ENCODE assay signal across 15 cellular contexts in genomic region chr5:10977011-10977410, GRCh38.
A peak's percentile ranks its signal among the peaks of the same experiment; 100 is the strongest.
DNase-seq lines count a peak whose midpoint lies in the region; TF ChIP-seq lines count a peak whose summit lies in the region.
"Had no signal": no experiment of that assay in that cellular context is flagged by ENCODE, and none has a peak within 500 bp of the region (broad histone marks: within the 10 kb centered on the region; RNA-seq: fewer than 3 reads in every experiment).

No MANE protein-coding gene starts in this region.

- intact Hi-C loops in left ventricle myocardium inferior (cut with micrococcal nuclease) = no loop called here
- intact Hi-C loops in lower leg skin (cut with DNase I; ENCODE audit: low total_unique reads) = no loop called here
- intact Hi-C loops in prostate gland (cut with DNase I) = no loop called here

- WGBS in lower leg skin, 2 donors = 70 to 71% methylated on average over 5 of the region's 5 CpGs
- 78% methylated on average over 5 of the region's 5 CpGs for WGBS in prostate gland

- H3K27me3 ChIP-seq in BLaER1 = no peaks in the 10 kb centered on the region
- no peaks in the 10 kb centered on the region for H3K27me3 ChIP-seq in Karpas-422 (ENCODE audit: low read length)
- no peaks in the 10 kb centered on the region for H3K27me3 ChIP-seq in left ventricle myocardium inferior (ENCODE audit: low read depth)
- no peaks in the 10 kb centered on the region for H3K27me3 ChIP-seq in prostate gland (replicated peaks; ENCODE audit: insufficient read depth)

- no peaks in the 10 kb centered on the region for H3K9me3 Mint-ChIP-seq in endothelial cell (ENCODE audit: unreplicated experiment)

- no peak overlapping the region for H3K9ac ChIP-seq in BLaER1
- H3K9ac ChIP-seq in Karpas-422 (ENCODE audit: low read length) = no peak overlapping the region
- no peak overlapping the region for H3K9ac ChIP-seq in SK-N-MC (ENCODE audit: insufficient read length)
- H3K9ac ChIP-seq: GM23248 had no signal

- H3K4me1 ChIP-seq in BLaER1 (peaks cover 46% of the 10 kb centered on the region), Karpas-422 (ENCODE audit: low read length) (peaks cover 40% of the 10 kb centered on the region), left ventricle myocardium inferior (no peaks in the 10 kb centered on the region), prostate gland (replicated peaks) (no peaks in the 10 kb centered on the region)

- DNase-seq in Karpas-422 (peak; percentile 32), SK-N-MC (ENCODE audit: low read depth, low spot score) (peak; percentile 3), endothelial cell (ENCODE audit: low spot score) (peak; percentile 8), NCI-H1092 treated with DMSO at 0.1 percent for 48 hours (lab: John Stamatoyannopoulos, UW) (no peak), left ventricle myocardium inferior (no peak), lower leg skin (ENCODE audit: low spot score in 2 of 2) (no peak), prostate gland (ENCODE audit: low spot score) (no peak)
- DNase-seq: 8988T; AML-193; C1 segment of cervical spinal cord; CD4-positive, alpha-beta memory T cell; DMS79; GM23248 had no signal

- H4K20me1 ChIP-seq in BLaER1 (no peaks in the 10 kb centered on the region), Karpas-422 (ENCODE audit: insufficient read depth, low read depth, low read length) (no peaks in the 10 kb centered on the region)

- no peak for TF ChIP-seq POLR2A in lower leg skin (IDR thresholded peaks at IDR 0.05)
- TF ChIP-seq POLR2A in prostate gland (IDR thresholded peaks at IDR 0.05) = no peak

- H3K36me3 Mint-ChIP-seq in endothelial cell (ENCODE audit: low read depth, unreplicated experiment) = no peaks in the 10 kb centered on the region
- H3K36me3 Mint-ChIP-seq: CD4-positive, alpha-beta memory T cell had no signal

- no peaks in the 10 kb centered on the region for H3K9me2 ChIP-seq in Karpas-422 (replicated peaks; ENCODE audit: insufficient read depth, low read length)

- H3K27ac Mint-ChIP-seq in endothelial cell (ENCODE audit: unreplicated experiment) = no peak overlapping the region

- H3K4me3 Mint-ChIP-seq in endothelial cell (ENCODE audit: unreplicated experiment) = no peak overlapping the region
- H3K4me3 Mint-ChIP-seq: CD4-positive, alpha-beta memory T cell had no signal

- H3K4me3 ChIP-seq in BLaER1 (no peak overlapping the region), Karpas-422 (ENCODE audit: low read length) (no peak overlapping the region), SK-N-MC (no peak overlapping the region), left ventricle myocardium inferior (no peak overlapping the region), lower leg skin (ENCODE audit: low read depth, poor library complexity, severe bottlenecking) (no peak overlapping the region), prostate gland (no peak overlapping the region)
- H3K4me3 ChIP-seq: GM12878, GM23248 had no signal

- H3K79me2 ChIP-seq in Karpas-422 (ENCODE audit: low read length) = no peaks in the 10 kb centered on the region

- peaks cover 13% of the 10 kb centered on the region; the same call in 1 of the 2 replicates for H3K9me3 ChIP-seq in BLaER1
- H3K9me3 ChIP-seq in Karpas-422 (ENCODE audit: low read length) = no peaks in the 10 kb centered on the region
- H3K9me3 ChIP-seq in SK-N-MC (ENCODE audit: low read depth, low read length) = no peaks in the 10 kb centered on the region
- H3K9me3 ChIP-seq in left ventricle myocardium inferior (replicated peaks) = no peaks in the 10 kb centered on the region
- H3K9me3 ChIP-seq in prostate gland = no peaks in the 10 kb centered on the region

- H3K36me3 ChIP-seq in BLaER1 (no peaks in the 10 kb centered on the region), Karpas-422 (ENCODE audit: insufficient read depth, low read length) (no peaks in the 10 kb centered on the region), SK-N-MC (ENCODE audit: insufficient read depth, low read length) (no peaks in the 10 kb centered on the region), left ventricle myocardium inferior (no peaks in the 10 kb centered on the region), prostate gland (no peaks in the 10 kb centered on the region)

- TF ChIP-seq CTCF in endothelial cell (IDR thresholded peaks at IDR 0.05; ENCODE audit: unreplicated experiment) (no peak), left ventricle myocardium inferior (IDR thresholded peaks at IDR 0.05; ENCODE audit: borderline replicate concordance) (no peak), lower leg skin (IDR thresholded peaks at IDR 0.05) (no peak), prostate gland (IDR thresholded peaks at IDR 0.05) (no peak)

- H3K4me1 Mint-ChIP-seq in endothelial cell (ENCODE audit: unreplicated experiment) = peaks cover 8% of the 10 kb centered on the region

- H3K4me2 ChIP-seq in BLaER1 = peak overlapping the region; percentile 73
- H3K4me2 ChIP-seq in Karpas-422 (ENCODE audit: low read depth, low read length, poor library complexity, severe bottlenecking) = no peak overlapping the region

- H2AFZ ChIP-seq in Karpas-422 (ENCODE audit: low read length) = no peak overlapping the region
- H2AFZ ChIP-seq: GM23248 had no signal

- H3K27me3 Mint-ChIP-seq in endothelial cell (ENCODE audit: unreplicated experiment) = peaks cover 3% of the 10 kb centered on the region

- 0 out of 2 replicates have a peak overlapping the region, but pooled peaks have one; percentile 7 for H3K27ac ChIP-seq in BLaER1
- H3K27ac ChIP-seq in Karpas-422 (ENCODE audit: low read length) = no peak overlapping the region
- H3K27ac ChIP-seq in SK-N-MC = no peak overlapping the region
- no peak overlapping the region for H3K27ac ChIP-seq in left ventricle myocardium inferior (replicated peaks)
- no peak overlapping the region for H3K27ac ChIP-seq in prostate gland
- H3K27ac ChIP-seq: GM23248 had no signal

Comparison
In these comparisons a context has a peak if more than half of its experiments do, and no peak if none do; other contexts are left out.
1. DNase-seq: peak in Karpas-422 (single experiment), SK-N-MC (single experiment) and endothelial cell (single experiment); none in NCI-H1092 treated with DMSO at 0.1 percent for 48 hours (single experiment), left ventricle myocardium inferior (single experiment), lower leg skin (0 of 2) and prostate gland (single experiment).